10 cellular contexts compared by ENCODE assay signal in genomic region chr15:84702961-84703482, GRCh38. TPM values are rescaled to one million over a fixed set of nuclear protein-coding genes. Genes with fewer than 3 reads are reported as not detected.
DNase-seq lines count a peak whose midpoint lies in the region; ATAC-seq and TF ChIP-seq lines count a peak whose summit lies in the region.
"Had no signal": no experiment of that assay in that cellular context is flagged by ENCODE, and none has a peak within 500 bp of the region (broad histone marks: within the 10 kb centered on the region; RNA-seq: fewer than 3 reads in every experiment).

No MANE protein-coding gene starts in this region.

- TF ChIP-seq CTCF in testis (IDR thresholded peaks at IDR 0.05): no peak

- H3K9me3 Mint-ChIP-seq in activated CD4-positive, alpha-beta T cell treated with anti-CD3 and anti-CD28 coated beads, Interleukin-2, amount 10 ng/mL, durations not matched to agents 24 days and 14 days: no peaks in the 10 kb centered on the region

- H3K4me1 ChIP-seq in testis: no peaks in the 10 kb centered on the region

- WGBS in testis, 2 donors: 46 to 64% methylated on average over 4 of the region's 4 CpGs

- ATAC-seq in GM18505 (IDR thresholded peaks at IDR 0.05; ENCODE audit: unreplicated experiment): no peak
- no peak for ATAC-seq in HG02798 (IDR thresholded peaks at IDR 0.05; ENCODE audit: poor library complexity, unreplicated experiment)

- H3K4me3 ChIP-seq in testis: no peak overlapping the region

- H3K9me3 ChIP-seq in testis: no peaks in the 10 kb centered on the region

- TF ChIP-seq POLR2A in testis (IDR thresholded peaks at IDR 0.05): no peak
- no peak for TF ChIP-seq POLR2A in GM18505 (IDR thresholded peaks at IDR 0.05; ENCODE audit: borderline replicate concordance, extremely low read depth, insufficient read depth, insufficient read length)

- no peaks in the 10 kb centered on the region for H3K27me3 ChIP-seq in testis

- no peaks in the 10 kb centered on the region for H3K36me3 ChIP-seq in testis (ENCODE audit: low read depth, missing control alignments)

- no peaks in the 10 kb centered on the region for H3K27me3 Mint-ChIP-seq in activated CD4-positive, alpha-beta T cell treated with anti-CD3 and anti-CD28 coated beads, Interleukin-2, amount 10 ng/mL, durations not matched to agents 24 days and 14 days

- H3K36me3 Mint-ChIP-seq in activated CD4-positive, alpha-beta T cell treated with anti-CD3 and anti-CD28 coated beads, Interleukin-2, amount 10 ng/mL, durations not matched to agents 24 days and 14 days (ENCODE audit: low read depth): peaks cover 31% of the 10 kb centered on the region

- H3K4me1 Mint-ChIP-seq in activated CD4-positive, alpha-beta T cell treated with anti-CD3 and anti-CD28 coated beads, Interleukin-2, amount 10 ng/mL, durations not matched to agents 24 days and 14 days: peaks cover 49% of the 10 kb centered on the region

- H3K4me3 Mint-ChIP-seq in activated CD4-positive, alpha-beta T cell treated with anti-CD3 and anti-CD28 coated beads, Interleukin-2, amount 10 ng/mL, durations not matched to agents 24 days and 14 days: no peak overlapping the region

- no peak for DNase-seq in activated CD4-positive, alpha-beta T cell treated with anti-CD3 and anti-CD28 coated beads, Interleukin-2, amount 10 ng/mL, durations not matched to agents 24 days and 14 days
- no peak for DNase-seq in activated CD4-positive, alpha-beta T cell treated with anti-CD3 and anti-CD28 coated beads, Interleukin-2, amount 50 U/mL, for 1 hour
- DNase-seq in dermis microvascular lymphatic vessel endothelial cell (ENCODE audit: low read depth in 2 of 2) (peak; percentile 56 to 74), lung microvascular endothelial cell (ENCODE audit: low read depth in 2 of 2) (peak; percentile 80), testis (peak; percentile 73), NCI-H1105 (lab: John Stamatoyannopoulos, UW) (no peak)
- DNase-seq: activated CD8-positive, alpha-beta memory T cell treated with anti-CD3 and anti-CD28 coated beads, Interleukin-2, amount 50 U/mL, for 4 hours; stimulated activated CD8-positive, alpha-beta memory T cell treated with anti-CD3 and anti-CD28 coated beads, Interleukin-4, amount 100 ng/mL, for 48 hours had no signal

- intact Hi-C loops in activated CD4-positive, alpha-beta T cell treated with anti-CD3 and anti-CD28 coated beads, Interleukin-2, amount 10 ng/mL, durations not matched to agents 24 days and 14 days (cut with micrococcal nuclease): loop anchor here (5.0 kb wide), 1 partner anchor 34 kb away; no protein-coding TSS in a partner anchor
- intact Hi-C loops in testis (cut with DNase I; ENCODE audit: low total_unique reads): no loop called here

- H3K27ac Mint-ChIP-seq in activated CD4-positive, alpha-beta T cell treated with anti-CD3 and anti-CD28 coated beads, Interleukin-2, amount 10 ng/mL, durations not matched to agents 24 days and 14 days: peak overlapping the region; percentile 43

- no peak overlapping the region for H3K27ac ChIP-seq in testis

RNA-seq across cellular contexts. Expression of gene SEC11A, which starts 12.9 kb away (rescaled TPM):
- total RNA-seq in activated CD4-positive, alpha-beta T cell treated with anti-CD3 and anti-CD28 coated beads, Interleukin-2, amount 10 ng/mL, durations not matched to agents 24 days and 14 days: 101 and 108 TPM in 2 replicates
- total RNA-seq in dermis microvascular lymphatic vessel endothelial cell (202 and 227 TPM in 2 replicates), lung microvascular endothelial cell (231 and 283 TPM in 2 replicates), testis (10 to 100 TPM; 67.7 to 88.9 TPM)
- 121 TPM for polyA plus RNA-seq in testis (ENCODE audit: insufficient read depth, low read depth, low replicate concordance)

RNA-seq across cellular contexts. Expression of gene NMB, which starts 45.0 kb away (rescaled TPM):
- 2.8 and 3.7 TPM in 2 replicates for total RNA-seq in activated CD4-positive, alpha-beta T cell treated with anti-CD3 and anti-CD28 coated beads, Interleukin-2, amount 10 ng/mL, durations not matched to agents 24 days and 14 days
- total RNA-seq in dermis microvascular lymphatic vessel endothelial cell: 6.0 and 7.6 TPM in 2 replicates
- total RNA-seq in lung microvascular endothelial cell: 4.4 and 4.6 TPM in 2 replicates
- 10 to 100 TPM; 11.0 to 17.5 TPM for total RNA-seq in testis
- polyA plus RNA-seq in testis (ENCODE audit: insufficient read depth, low read depth, low replicate concordance): 7.5 TPM

RNA-seq across cellular contexts. Expression of gene ZNF592, which starts 45.4 kb away (rescaled TPM):
- total RNA-seq in activated CD4-positive, alpha-beta T cell treated with anti-CD3 and anti-CD28 coated beads, Interleukin-2, amount 10 ng/mL, durations not matched to agents 24 days and 14 days: 30.0 and 30.6 TPM in 2 replicates
- total RNA-seq in dermis microvascular lymphatic vessel endothelial cell (2.7 and 6.4 TPM in 2 replicates), lung microvascular endothelial cell (2.8 and 4.8 TPM in 2 replicates), testis (10 to 100 TPM; 36.7 to 40.8 TPM)
- polyA plus RNA-seq in testis (ENCODE audit: insufficient read depth, low read depth, low replicate concordance): 39.6 TPM

RNA-seq across cellular contexts. Expression of gene WDR73, which starts 48.9 kb away (rescaled TPM):
- total RNA-seq in activated CD4-positive, alpha-beta T cell treated with anti-CD3 and anti-CD28 coated beads, Interleukin-2, amount 10 ng/mL, durations not matched to agents 24 days and 14 days: 24.5 and 28.0 TPM in 2 replicates
- total RNA-seq in dermis microvascular lymphatic vessel endothelial cell: 16.2 and 17.5 TPM in 2 replicates
- 16.8 and 17.3 TPM in 2 replicates for total RNA-seq in lung microvascular endothelial cell
- total RNA-seq in testis: 10 to 100 TPM; 40.4 to 49.1 TPM
- polyA plus RNA-seq in testis (ENCODE audit: insufficient read depth, low read depth, low replicate concordance): 38.4 TPM

Comparison
In these comparisons a context has a peak if more than half of its experiments do, and no peak if none do; other contexts are left out.
1. DNase-seq: peak in dermis microvascular lymphatic vessel endothelial cell (2 of 2), lung microvascular endothelial cell (2 of 2) and testis (single experiment); none in activated CD4-positive, alpha-beta T cell treated with anti-CD3 and anti-CD28 coated beads, Interleukin-2, amount 10 ng/mL, durations not matched to agents 24 days and 14 days (single experiment), activated CD4-positive, alpha-beta T cell treated with anti-CD3 and anti-CD28 coated beads, Interleukin-2, amount 50 U/mL, for 1 hour (single experiment) and NCI-H1105 (single experiment).